In the genomic region with DNA sequence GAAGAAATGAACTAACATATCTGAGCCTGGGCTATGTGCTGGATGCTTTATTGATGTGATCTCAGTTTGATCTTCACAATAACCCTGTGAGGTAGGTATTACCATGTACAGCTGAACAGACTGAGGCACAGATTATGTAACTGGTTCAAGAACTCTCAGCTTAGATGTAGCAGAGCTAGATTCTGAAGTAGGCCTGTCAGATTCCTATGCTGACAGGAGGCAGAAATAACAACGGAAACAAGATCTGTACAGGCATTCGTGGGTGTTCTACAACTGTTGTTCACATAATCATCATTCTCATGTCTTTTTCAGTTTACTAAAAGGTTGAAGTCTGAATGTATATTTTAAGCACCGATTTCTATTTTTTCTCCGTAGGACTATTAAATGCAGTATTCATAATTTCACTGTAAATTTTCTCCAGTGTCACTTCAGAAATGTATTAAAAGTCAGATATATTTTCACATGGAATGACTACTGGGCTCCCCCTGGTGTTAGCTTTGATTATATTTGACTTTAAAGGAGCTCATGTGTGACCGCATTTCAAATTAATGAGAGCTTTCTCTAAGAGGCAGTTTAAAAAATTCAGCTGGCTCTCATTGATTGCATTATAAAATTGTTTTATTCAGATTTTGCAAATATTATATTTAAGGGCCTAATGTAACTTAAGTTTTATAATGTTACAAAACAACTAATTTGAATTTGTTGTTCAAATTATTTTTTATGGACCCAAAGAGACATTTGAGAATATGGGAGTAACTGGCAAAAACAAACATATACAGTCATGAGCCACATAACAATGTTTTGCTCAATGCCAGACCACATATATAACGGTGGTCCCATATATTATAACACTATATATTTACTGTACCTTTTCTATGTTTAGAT, we compare ENCODE assay signal across 9 cellular contexts. TPM values are rescaled to one million over a fixed set of nuclear protein-coding genes. Genes with fewer than 3 reads are reported as not detected.
DNase-seq lines count a peak whose midpoint lies in the region; ATAC-seq, FAIRE-seq and TF ChIP-seq lines count a peak whose summit lies in the region.
"Had no signal": no experiment of that assay in that cellular context is flagged by ENCODE, and none has a peak within 500 bp of the region (broad histone marks: within the 10 kb centered on the region; RNA-seq: fewer than 3 reads in every experiment).

No MANE protein-coding gene starts in this region.

- no peaks in the 10 kb centered on the region for H3K79me2 ChIP-seq in Karpas-422 (ENCODE audit: low read length)

- H3K9me3 ChIP-seq in Karpas-422 (ENCODE audit: low read length) (no peaks in the 10 kb centered on the region), tibial nerve (no peaks in the 10 kb centered on the region)
- H3K9me3 ChIP-seq: SJCRH30 had no signal

- H3K27me3 ChIP-seq in Karpas-422 (ENCODE audit: low read length) (no peaks in the 10 kb centered on the region), tibial nerve (no peaks in the 10 kb centered on the region)
- H3K27me3 ChIP-seq: SJCRH30 had no signal

- TF ChIP-seq POLR2A in tibial nerve (IDR thresholded peaks at IDR 0.05) = no peak

- TF ChIP-seq EP300 in tibial nerve (IDR thresholded peaks at IDR 0.05) = no peak

- no peak for ATAC-seq in HG03342 (IDR thresholded peaks at IDR 0.05; ENCODE audit: unreplicated experiment)

- H3K4me3 ChIP-seq in Karpas-422 (ENCODE audit: low read length) = no peak overlapping the region
- no peak overlapping the region for H3K4me3 ChIP-seq in tibial nerve
- H3K4me3 ChIP-seq: SJCRH30 had no signal

- H3K36me3 ChIP-seq in Karpas-422 (ENCODE audit: insufficient read depth, low read length) (no peaks in the 10 kb centered on the region), tibial nerve (no peaks in the 10 kb centered on the region)
- H3K36me3 ChIP-seq: SJCRH30 had no signal

- FAIRE-seq in frontal cortex (lab: Jason Lieb, UNC) = peak; percentile 61

- H3K27ac ChIP-seq in Karpas-422 (ENCODE audit: low read length) (no peak overlapping the region), tibial nerve (no peak overlapping the region)
- H3K27ac ChIP-seq: SJCRH30 had no signal

- DNase-seq in DMS114 treated with DMSO at 0.1 percent for 48 hours (lab: John Stamatoyannopoulos, UW; ENCODE audit: unreplicated experiment) (peak; percentile 40), Karpas-422 (peak; percentile 74), SK-N-DZ (ENCODE audit: low spot score) (peak; percentile 37), frontal cortex (ENCODE audit: low spot score in 2 of 2) (no peak), tibial nerve (ENCODE audit: low spot score in 2 of 2) (peak in 1 of 2 donors; percentile 46), mucosa of gallbladder (ENCODE audit: low spot score) (no peak)
- DNase-seq in activated CD4-positive, alpha-beta T cell treated with anti-CD3 and anti-CD28 coated beads for 48 hours = no peak

- TF ChIP-seq CTCF in tibial nerve (IDR thresholded peaks at IDR 0.05) = peak in 4 of 5 experiments; percentile 9 to 56 (median 37)

- no peak overlapping the region for H2AFZ ChIP-seq in Karpas-422 (ENCODE audit: low read length)

- 47 to 50% methylated on average over 6 of the region's 6 CpGs for WGBS in tibial nerve, 2 donors

- H3K4me1 ChIP-seq in Karpas-422 (ENCODE audit: low read length) (no peaks in the 10 kb centered on the region), tibial nerve (no peaks in the 10 kb centered on the region)
- H3K4me1 ChIP-seq: SJCRH30 had no signal

- no peak overlapping the region for H3K4me2 ChIP-seq in Karpas-422 (ENCODE audit: low read depth, low read length, poor library complexity, severe bottlenecking)

- no peaks in the 10 kb centered on the region for H3K9me2 ChIP-seq in Karpas-422 (replicated peaks; ENCODE audit: insufficient read depth, low read length)

- H4K20me1 ChIP-seq in Karpas-422 (ENCODE audit: insufficient read depth, low read depth, low read length) = no peaks in the 10 kb centered on the region

- no peak overlapping the region for H3K9ac ChIP-seq in Karpas-422 (ENCODE audit: low read length)

RNA-seq across cellular contexts. Expression of gene SLC17A4, which starts 36.4 kb away (rescaled TPM):
- not detected in 2 replicates for total RNA-seq in Karpas-422 (2014; rRNA removed; shearing (Covaris generic); ENCODE audit: low replicate concordance)
- polyA plus RNA-seq in SK-N-DZ (2014; cell fraction: cytosol; rRNA removed) = not detected in 2 replicates
- not detected in 2 replicates for polyA plus RNA-seq in SK-N-DZ (2014; cell fraction: nucleus; rRNA removed)
- total RNA-seq in frontal cortex = under 0.01 TPM
- total RNA-seq in tibial nerve = not detected
- 62.7 TPM for total RNA-seq in mucosa of gallbladder
- total RNA-seq: SJCRH30 had no signal

Comparison
In these comparisons a context has a peak if more than half of its experiments do, and no peak if none do; other contexts are left out.
1. DNase-seq: peak in DMS114 treated with DMSO at 0.1 percent for 48 hours (single experiment), Karpas-422 (single experiment) and SK-N-DZ (single experiment); none in frontal cortex (0 of 2), mucosa of gallbladder (single experiment) and activated CD4-positive, alpha-beta T cell treated with anti-CD3 and anti-CD28 coated beads for 48 hours (single experiment).
2. RNA of gene SLC17A4, which starts 36.4 kb away (total RNA-seq): 62.7 TPM in mucosa of gallbladder (single experiment); not detected in Karpas-422, under 0.01 TPM in frontal cortex (single experiment) and not detected in tibial nerve; every median in the first group is over 10 times any median in the second.